Comparison of ENCODE assay signal across 16 cellular contexts in the genomic region with DNA sequence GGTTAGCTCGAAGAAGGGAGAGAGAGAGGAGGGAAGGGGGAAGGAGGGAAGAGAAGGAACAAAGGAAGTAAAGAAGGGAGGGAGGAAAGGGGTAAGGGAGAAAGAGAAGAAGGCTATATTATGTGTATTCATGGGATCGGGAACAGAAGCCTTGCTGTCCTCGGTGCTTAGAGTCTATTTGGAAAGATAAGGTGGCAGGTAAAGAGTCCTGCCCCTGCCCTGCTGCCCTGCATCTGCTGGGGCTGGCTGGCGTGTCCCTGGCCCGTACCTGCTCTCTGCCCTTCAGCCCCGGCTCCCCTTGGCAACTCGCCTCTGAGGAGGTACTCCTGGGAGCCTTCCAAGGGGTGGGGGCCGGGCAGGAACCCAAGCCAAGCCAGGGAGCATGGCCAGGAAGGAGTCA. TPM values are rescaled to one million over a fixed set of nuclear protein-coding genes. Genes with fewer than 3 reads are reported as not detected.
DNase-seq lines count a peak whose midpoint lies in the region; ATAC-seq and TF ChIP-seq lines count a peak whose summit lies in the region.
"Had no signal": no experiment of that assay in that cellular context is flagged by ENCODE, and none has a peak within 500 bp of the region (broad histone marks: within the 10 kb centered on the region; RNA-seq: fewer than 3 reads in every experiment).

No MANE protein-coding gene starts in this region.

- H3K36me3 ChIP-seq in heart right ventricle (no peaks in the 10 kb centered on the region), uterus (no peaks in the 10 kb centered on the region)
- H3K36me3 ChIP-seq: SJSA1 had no signal

- DNase-seq in heart right ventricle (peak in 1 of 2 donors; percentile 51), Right ventricle myocardium superior (no peak), dermis blood vessel endothelial cell (peak; percentile 54), mucosa of gallbladder (ENCODE audit: low spot score) (peak; percentile 76), uterus (no peak), COLO829 (ENCODE audit: low spot score) (no peak), NCI-H146 treated with DMSO at 0.1 percent for 48 hours (lab: John Stamatoyannopoulos, UW; ENCODE audit: unreplicated experiment) (no peak)
- DNase-seq: activated CD4-positive, CD25-positive, alpha-beta regulatory T cell; activated T-cell treated with anti-CD3 and anti-CD28 coated beads for 4 hours; aorta; DMS53; NCI-H345 had no signal

- H3K4me3 ChIP-seq in heart right ventricle (no peak overlapping the region), uterus (no peak overlapping the region)
- H3K4me3 ChIP-seq: SJSA1 had no signal

- peaks cover 14 to 93% (median 67%) of the 10 kb centered on the region in 9 donors for H3K4me1 ChIP-seq in heart right ventricle
- peaks cover 0 to 11% of the 10 kb centered on the region in 2 donors for H3K4me1 ChIP-seq in uterus

- 21 to 30% methylated on average over 8 of the region's 8 CpGs for WGBS in heart right ventricle, 2 donors

- H3K27me3 ChIP-seq in heart right ventricle (peaks cover 0 to 19% (median 0%) of the 10 kb centered on the region in 7 donors), uterus (no peaks in the 10 kb centered on the region)
- H3K27me3 ChIP-seq: SJSA1 had no signal

- peak in 2 of 8 donors; percentile 5 to 21 for ATAC-seq in heart right ventricle
- no peak for ATAC-seq in Right ventricle myocardium superior (ENCODE audit: poor library complexity)
- no peak for ATAC-seq in GM21619 (IDR thresholded peaks at IDR 0.05; ENCODE audit: unreplicated experiment)
- ATAC-seq: HCT116 had no signal

- H3K27ac ChIP-seq in heart right ventricle, result peak overlapping the region; percentile 41 to 90 (median 70)
- peak overlapping the region; percentile 60 to 70 for H3K27ac ChIP-seq in uterus
- H3K27ac ChIP-seq: KMS-11, SJSA1 had no signal

- intact Hi-C loops in heart right ventricle (cut with DNase I), result loop anchor here in 2 of 10 donors (5.0 kb wide), 2 partner anchors 36 to 79 kb away; a partner anchor contains a TSS
- intact Hi-C loops in Right ventricle myocardium superior (cut with DNase I), result no loop called here
- intact Hi-C loops in uterus (cut with DNase I; ENCODE audit: low total_unique reads), result no loop called here

- no peak for TF ChIP-seq CTCF in heart right ventricle (IDR thresholded peaks at IDR 0.05)
- no peak for TF ChIP-seq CTCF in uterus (IDR thresholded peaks at IDR 0.05)

- TF ChIP-seq POLR2A in uterus (IDR thresholded peaks at IDR 0.05), result no peak

- no peaks in the 10 kb centered on the region for H3K9me3 ChIP-seq in heart right ventricle
- no peaks in the 10 kb centered on the region for H3K9me3 ChIP-seq in uterus
- H3K9me3 ChIP-seq: SJSA1 had no signal

RNA-seq across cellular contexts. Expression of a gene that starts 36.8 kb away (rescaled TPM):
- 10 to 100 TPM in 9 of 10 donors, 1 to 10 TPM in 1; 8.4 to 45.8 (median 17.9) TPM for total RNA-seq in heart right ventricle
- polyA plus RNA-seq in heart right ventricle, result 10 to 100 TPM; 16.2 to 21.6 TPM
- total RNA-seq in Right ventricle myocardium superior, result 15.8 TPM
- total RNA-seq in dermis blood vessel endothelial cell, result 94.4 and 162 TPM in 2 replicates
- 90.6 TPM for total RNA-seq in mucosa of gallbladder
- 10 to 100 TPM; 29.2 to 46.7 (median 31.5) TPM for total RNA-seq in uterus

Comparison
In these comparisons a context has a peak if more than half of its experiments do, and no peak if none do; other contexts are left out.
1. DNase-seq: peak in dermis blood vessel endothelial cell (single experiment) and mucosa of gallbladder (single experiment); none in Right ventricle myocardium superior (single experiment), uterus (0 of 2), COLO829 (single experiment) and NCI-H146 treated with DMSO at 0.1 percent for 48 hours (single experiment).